17 cellular contexts compared by ENCODE assay signal in genomic region chr1:228935198-228935663, GRCh38.
DNase-seq lines count a peak whose midpoint lies in the region; ATAC-seq lines count a peak whose summit lies in the region.
"Had no signal": no experiment of that assay in that cellular context is flagged by ENCODE, and none has a peak within 500 bp of the region (broad histone marks: within the 10 kb centered on the region; RNA-seq: fewer than 3 reads in every experiment).

No MANE protein-coding gene starts in this region.

- H3K27me3 ChIP-seq in mucosa of rectum (ENCODE audit: control insufficient read depth in 2 of 2, insufficient read depth in 2 of 2, low read length in 2 of 2) (no peaks in the 10 kb centered on the region), H7 (ENCODE audit: control insufficient read depth, insufficient read depth, low read length) (no peaks in the 10 kb centered on the region; the same call in 1 of the 2 replicates)
- H3K27me3 ChIP-seq: SJSA1 had no signal

- ATAC-seq in HG03469 (IDR thresholded peaks at IDR 0.05; ENCODE audit: unreplicated experiment), result no peak
- ATAC-seq in GM19351 (IDR thresholded peaks at IDR 0.05; ENCODE audit: unreplicated experiment), result no peak
- ATAC-seq: Panc1 had no signal

- H3K4me3 ChIP-seq in mucosa of rectum (ENCODE audit: low read length in 2 of 2), result no peak overlapping the region
- no peak overlapping the region for H3K4me3 ChIP-seq in H7 (ENCODE audit: insufficient read depth, low read depth, low read length)
- H3K4me3 ChIP-seq: SJSA1 had no signal

- DNase-seq in HT-29 (ENCODE audit: low spot score), result peak; percentile 4
- peak; percentile 65 for DNase-seq in LoVo (ENCODE audit: low spot score)
- DNase-seq in islet precursor cell, result peak; percentile 66
- no peak for DNase-seq in H7
- DNase-seq: AML-193, GOT3, NCI-H1105, NCI-H2081, NCI-H2171 treated with DMSO at 0.1 percent for 48 hours, NCI-H446 treated with DMSO at 0.1 percent for 48 hours, NCI-H69 had no signal

- no peaks in the 10 kb centered on the region for H3K9me3 ChIP-seq in mucosa of rectum (ENCODE audit: control insufficient read depth in 2 of 2, low read length in 2 of 2)
- H3K9me3 ChIP-seq: SJSA1 had no signal

- H3K36me3 ChIP-seq in mucosa of rectum (ENCODE audit: control insufficient read depth in 2 of 2, insufficient read depth in 2 of 2, low read length in 2 of 2) (no peaks in the 10 kb centered on the region), H7 (replicated peaks; ENCODE audit: control insufficient read depth, insufficient read depth, low read length) (no peaks in the 10 kb centered on the region)
- H3K36me3 ChIP-seq: SJSA1 had no signal

- H3K27ac ChIP-seq in mucosa of rectum (ENCODE audit: low read depth in 2 of 2, low read length in 2 of 2), result peak overlapping the region; percentile 49 to 71
- H3K27ac ChIP-seq: C4-2B, SJSA1 had no signal

- H3K9ac ChIP-seq in mucosa of rectum (ENCODE audit: low read depth in 1 of 2, low read length in 2 of 2), result no peak overlapping the region

- peaks cover 32 to 50% of the 10 kb centered on the region in 2 donors for H3K4me1 ChIP-seq in mucosa of rectum (ENCODE audit: control insufficient read depth in 2 of 2, insufficient read depth in 2 of 2, low read length in 2 of 2)
